Comparison of ENCODE assay signal across 10 cellular contexts in genomic region chr5:39461007-39461682, GRCh38.
DNase-seq lines count a peak whose midpoint lies in the region; ATAC-seq and TF ChIP-seq lines count a peak whose summit lies in the region.
"Had no signal": no experiment of that assay in that cellular context is flagged by ENCODE, and none has a peak within 500 bp of the region (broad histone marks: within the 10 kb centered on the region; RNA-seq: fewer than 3 reads in every experiment).

No MANE protein-coding gene starts in this region.

- H3K9me3 Mint-ChIP-seq in dendritic cell treated with granulocyte-macrophage colony-stimulating factor and Interleukin-4, amounts not matched to agents 40 ng/mL and 50 ng/mL, for 4 days = peaks cover 11% of the 10 kb centered on the region
- H3K9me3 Mint-ChIP-seq: activated T-helper 1 cell treated with anti-CD3 and anti-CD28 coated beads, Interleukin-12 subunit alpha, Interleukin-12 subunit beta, Interleukin-2, Interleukin-4 antibody, amounts not matched to agents 30 ng/mL and 10 ng/mL and 1 ng/mL, durations not matched to agents 14 hours and 24 hours and 36 hours had no signal

- no peaks in the 10 kb centered on the region for H3K36me3 Mint-ChIP-seq in dendritic cell treated with granulocyte-macrophage colony-stimulating factor and Interleukin-4, amounts not matched to agents 40 ng/mL and 50 ng/mL, for 4 days (ENCODE audit: low read depth)
- H3K36me3 Mint-ChIP-seq: CD4-positive, CD25-positive, alpha-beta regulatory T cell had no signal

- intact Hi-C loops in dendritic cell treated with granulocyte-macrophage colony-stimulating factor and Interleukin-4, amounts not matched to agents 40 ng/mL and 50 ng/mL, for 4 days (cut with micrococcal nuclease) = loop anchor here (5.0 kb wide), 1 partner anchor 34 kb away; no protein-coding TSS in a partner anchor
- intact Hi-C loops in posterior cingulate gyrus (cut with DNase I) = no loop called here

- peaks cover 76% of the 10 kb centered on the region for H3K4me1 Mint-ChIP-seq in dendritic cell treated with granulocyte-macrophage colony-stimulating factor and Interleukin-4, amounts not matched to agents 40 ng/mL and 50 ng/mL, for 4 days (ENCODE audit: low read depth)

- H3K27ac Mint-ChIP-seq in dendritic cell treated with granulocyte-macrophage colony-stimulating factor and Interleukin-4, amounts not matched to agents 40 ng/mL and 50 ng/mL, for 4 days = peak overlapping the region; percentile 89
- H3K27ac Mint-ChIP-seq: activated T-helper 1 cell treated with anti-CD3 and anti-CD28 coated beads, Interleukin-12 subunit alpha, Interleukin-12 subunit beta, Interleukin-2, Interleukin-4 antibody, amounts not matched to agents 30 ng/mL and 10 ng/mL and 1 ng/mL, durations not matched to agents 14 hours and 24 hours and 36 hours; CD4-positive, CD25-positive, alpha-beta regulatory T cell had no signal

- ATAC-seq in GM21390 (IDR thresholded peaks at IDR 0.05; ENCODE audit: unreplicated experiment) (peak; percentile 92), HG03457 (IDR thresholded peaks at IDR 0.05; ENCODE audit: unreplicated experiment) (peak; percentile 99), HG02852 (IDR thresholded peaks at IDR 0.05; ENCODE audit: unreplicated experiment) (no peak)

- peaks cover 1% of the 10 kb centered on the region for H3K27me3 Mint-ChIP-seq in dendritic cell treated with granulocyte-macrophage colony-stimulating factor and Interleukin-4, amounts not matched to agents 40 ng/mL and 50 ng/mL, for 4 days

- DNase-seq in GM12865 (ENCODE audit: low read depth) (peak; percentile 30), posterior cingulate gyrus (no peak), NCI-H510A (lab: John Stamatoyannopoulos, UW) (no peak), NCI-H1105 treated with DMSO at 0.1 percent for 48 hours (lab: John Stamatoyannopoulos, UW) (no peak)

- no peak for TF ChIP-seq CTCF in GM12865 (IDR thresholded peaks at IDR 0.05; ENCODE audit: insufficient read depth, low read depth, low read length, missing control alignments)

- H3K4me3 ChIP-seq in GM12865 (ENCODE audit: low read depth, low read length) = no peak overlapping the region

- H3K4me3 Mint-ChIP-seq in dendritic cell treated with granulocyte-macrophage colony-stimulating factor and Interleukin-4, amounts not matched to agents 40 ng/mL and 50 ng/mL, for 4 days = no peak overlapping the region
- H3K4me3 Mint-ChIP-seq: activated T-helper 1 cell treated with anti-CD3 and anti-CD28 coated beads, Interleukin-12 subunit alpha, Interleukin-12 subunit beta, Interleukin-2, Interleukin-4 antibody, amounts not matched to agents 30 ng/mL and 10 ng/mL and 1 ng/mL, durations not matched to agents 14 hours and 24 hours and 36 hours; CD4-positive, CD25-positive, alpha-beta regulatory T cell had no signal
